Comparison of ENCODE assay signal across 18 cellular contexts in the genomic region with DNA sequence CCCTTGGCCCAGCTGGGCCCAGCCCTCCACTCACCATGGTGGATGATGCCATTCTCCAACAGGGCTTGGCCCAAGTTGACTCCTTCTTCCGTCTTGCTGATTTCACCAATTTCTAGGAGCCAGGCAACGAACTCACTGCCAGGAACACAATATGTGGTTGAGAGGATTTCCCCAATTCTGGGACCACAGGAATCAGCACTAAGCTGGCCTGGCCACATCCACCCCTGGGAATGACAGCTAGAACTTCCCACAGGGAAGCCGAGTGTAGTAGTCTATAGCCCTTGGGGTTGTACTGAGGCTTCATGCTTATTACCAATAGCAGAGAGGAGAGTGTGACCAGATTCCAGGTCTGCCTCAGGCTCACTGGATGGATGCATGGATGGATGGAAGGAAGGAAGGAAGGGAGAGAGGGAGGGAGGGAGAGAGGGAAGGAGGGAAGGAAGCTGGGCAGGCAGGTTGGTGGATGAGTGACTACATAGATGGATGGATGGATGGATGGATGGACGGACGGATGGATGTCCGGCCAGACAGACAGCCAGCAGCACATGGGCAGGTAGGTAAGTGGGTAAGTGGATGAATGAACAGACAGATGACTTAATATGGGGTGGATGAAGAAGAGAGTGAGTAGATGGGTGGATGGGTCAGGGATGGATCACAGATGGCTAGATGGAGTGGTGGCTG.
DNase-seq lines count a peak whose midpoint lies in the region; ATAC-seq, FAIRE-seq and TF ChIP-seq lines count a peak whose summit lies in the region.
"Had no signal": no experiment of that assay in that cellular context is flagged by ENCODE, and none has a peak within 500 bp of the region (broad histone marks: within the 10 kb centered on the region; RNA-seq: fewer than 3 reads in every experiment).

No MANE protein-coding gene starts in this region.

- H2AK5ac ChIP-seq in mesenchymal stem cell (ENCODE audit: low read length, severe bottlenecking) = no peak overlapping the region

- H3K14ac ChIP-seq in mesenchymal stem cell (ENCODE audit: low read length in 2 of 2) = no peak overlapping the region

- H3K27ac ChIP-seq in cardiac muscle cell (peak overlapping the region; percentile 95), heart right ventricle (no peak overlapping the region), GM12878 (ENCODE audit: control insufficient read depth, insufficient read depth) (no peak overlapping the region), mesenchymal stem cell (ENCODE audit: low read length, poor library complexity, severe bottlenecking) (no peak overlapping the region), small intestine (ENCODE audit: low read depth in 1 of 2, low read length in 1 of 2) (peak overlapping the region in 1 of 2 donors; percentile 50), endodermal cell (ENCODE audit: low read depth, low read length) (no peak overlapping the region)
- H3K27ac ChIP-seq: 22Rv1, KMS-11, PC-9 had no signal

- H3K18ac ChIP-seq in mesenchymal stem cell (ENCODE audit: low read depth in 1 of 2, low read length in 2 of 2) = peak overlapping the region in 1 of 2 experiments; percentile 16

- TF ChIP-seq RAD21 in GM12878 (IDR thresholded peaks at IDR 0.05; ENCODE audit: insufficient read depth, low read depth, low read length) = no peak

- H3K27ac Mint-ChIP-seq in endodermal cell = no peak overlapping the region

- no peaks in the 10 kb centered on the region for H3K79me1 ChIP-seq in mesenchymal stem cell (replicated peaks; ENCODE audit: low read length, poor library complexity, severe bottlenecking)

- H3K36me3 Mint-ChIP-seq in endodermal cell (ENCODE audit: low read depth) = peaks cover 35% of the 10 kb centered on the region

- WGBS in heart right ventricle, 2 donors = 73 to 85% methylated on average over 6 of the region's 6 CpGs
- WGBS in GM12878 (ENCODE audit: insufficient coverage, insufficient replicate concordance, low lambda C conversion rate, missing lambda C conversion rate) = 76% methylated on average over 6 of the region's 6 CpGs
- WGBS in mesenchymal stem cell = 72% methylated on average over 6 of the region's 6 CpGs
- 74 to 85% (median 75%) methylated on average over 6 of the region's 6 CpGs for WGBS in small intestine, 3 donors
- WGBS in endodermal cell (ENCODE audit: insufficient coverage in 1 of 2, insufficient read length in 1 of 2), 2 experiments = 82 to 84% methylated on average over 5 to 6 of the region's 6 CpGs

- no peak overlapping the region for H3K23ac ChIP-seq in mesenchymal stem cell (ENCODE audit: low read length in 2 of 2)

- 0 out of 2 replicates have a peak, but pooled peaks have one; percentile 21 for TF ChIP-seq POLR2A in GM12878 (IDR thresholded peaks at IDR 0.05; ENCODE audit: low read depth, low read length)

- no peaks in the 10 kb centered on the region for H3K79me2 ChIP-seq in GM12878 (ENCODE audit: control insufficient read depth, insufficient read depth, low read length)

- H3K4me2 ChIP-seq in GM12878 (ENCODE audit: control insufficient read depth, insufficient read depth) (no peak overlapping the region), mesenchymal stem cell (ENCODE audit: low read length, poor library complexity, severe bottlenecking) (no peak overlapping the region)

- intact Hi-C loops in heart right ventricle (cut with DNase I) (loop anchor here in 4 of 10 donors (5.0 to 10.0 kb wide), 4 partner anchors 71 to 146 kb away; partner anchors contain the start of gene PREX1 (in 4 of the 4)), GM12878 (cut with micrococcal nuclease; ENCODE audit: unreplicated experiment) (no loop called here)

- ATAC-seq in heart right ventricle (no peak), GM12878 (no peak), esophagus mucosa (no peak), HG03432 (IDR thresholded peaks at IDR 0.05; ENCODE audit: unreplicated experiment) (no peak)

- H3K36me3 ChIP-seq in cardiac muscle cell (no peaks in the 10 kb centered on the region), heart right ventricle (peaks cover 0 to 89% (median 0%) of the 10 kb centered on the region in 9 donors), GM12878 (ENCODE audit: control insufficient read depth in 2 of 2, insufficient read depth in 2 of 2, low read length in 1 of 2) (peaks cover 41 to 44% of the 10 kb centered on the region in 2 experiments), mesenchymal stem cell (ENCODE audit: control insufficient read depth in 1 of 2, insufficient read depth in 2 of 2, low read depth in 1 of 2, low read length in 2 of 2) (peaks cover 0 to 18% of the 10 kb centered on the region in 2 experiments), small intestine (ENCODE audit: control insufficient read depth in 2 of 2, insufficient read depth in 2 of 2, low read length in 2 of 2) (no peaks in the 10 kb centered on the region), endodermal cell (ENCODE audit: control insufficient read depth, insufficient read depth, low read length) (peaks cover 80% of the 10 kb centered on the region)
- H3K36me3 ChIP-seq: HAP-1 had no signal

- no TSS peak for BruUV-seq in GM12878 (replicated peaks; lab: Mats Ljungman, UMichigan)

- H3K4me3 ChIP-seq in cardiac muscle cell (no peak overlapping the region), heart right ventricle (no peak overlapping the region), GM12878 (no peak overlapping the region), mesenchymal stem cell (ENCODE audit: insufficient read depth in 1 of 2, low read depth in 1 of 2, low read length in 2 of 2) (no peak overlapping the region), small intestine (ENCODE audit: low read depth in 1 of 2, low read length in 2 of 2) (no peak overlapping the region), endodermal cell (ENCODE audit: low read length) (no peak overlapping the region)
- H3K4me3 ChIP-seq: HAP-1, PC-9 had no signal

- no peak overlapping the region for H3K9ac ChIP-seq in GM12878 (ENCODE audit: control insufficient read depth, insufficient read depth, low read length)
- H3K9ac ChIP-seq in mesenchymal stem cell (ENCODE audit: low read length) = no peak overlapping the region
- H3K9ac ChIP-seq in endodermal cell (ENCODE audit: extremely low read depth, low read length, poor library complexity, severe bottlenecking) = no peak overlapping the region
- H3K9ac ChIP-seq: KMS-11 had no signal

- peak overlapping the region; percentile 34 to 55 for H2BK12ac ChIP-seq in mesenchymal stem cell (ENCODE audit: low read length in 2 of 2)

- TF ChIP-seq CTCF in cardiac muscle cell (IDR thresholded peaks at IDR 0.05; ENCODE audit: low read depth, low read length) = no peak
- no peak for TF ChIP-seq CTCF in heart right ventricle (IDR thresholded peaks at IDR 0.05)
- TF ChIP-seq CTCF in GM12878 (IDR thresholded peaks at IDR 0.05 in 2 of 3, conservative IDR thresholded peaks at IDR 0.05 in 1 of 3; ENCODE audit: control insufficient read depth in 2 of 3, extremely low read depth in 1 of 3, insufficient read depth in 1 of 3, low read depth in 3 of 3, low read length in 3 of 3) = no peak
- TF ChIP-seq CTCF in endodermal cell (conservative IDR thresholded peaks at IDR 0.05) = no peak

- H3K9me3 Mint-ChIP-seq in endodermal cell = no peaks in the 10 kb centered on the region

- DNase-seq in cardiac muscle cell (ENCODE audit: low read depth in 1 of 2, low spot score in 1 of 2) (peak in 1 of 2 donors; percentile 56), heart right ventricle (no peak), GM12878 (ENCODE audit: low read depth, low spot score) (no peak), mesenchymal stem cell (no peak), small intestine (no peak), endodermal cell (no peak)
- DNase-seq: C1 segment of cervical spinal cord, EL, MM.1S, NCI-H1105, NCI-H187, NCI-H446, PC-9 had no signal

- H3K4me3 Mint-ChIP-seq in endodermal cell = no peak overlapping the region

- POLR2A ChIA-PET in GM12878 (lab: Charles Lee) = no interaction called here

- no peak overlapping the region for H2BK15ac ChIP-seq in mesenchymal stem cell (ENCODE audit: low read depth, poor library complexity, severe bottlenecking)

- no peak overlapping the region for H2BK120ac ChIP-seq in mesenchymal stem cell (ENCODE audit: low read depth, low read length)

- H4K8ac ChIP-seq in mesenchymal stem cell (ENCODE audit: low read length) = no peak overlapping the region

- H2BK5ac ChIP-seq in mesenchymal stem cell (ENCODE audit: low read depth, low read length, poor library complexity, severe bottlenecking) = no peak overlapping the region

- SMC1A ChIA-PET in GM12878 (lab: Charles Lee; ENCODE audit: uncharacterized antibody, unreplicated experiment) = interaction anchor here (0.6 kb wide), 1 partner anchor 229 kb away, joined by 3 read pairs; no protein-coding TSS in a partner anchor

- RAD21 ChIA-PET in GM12878 (lab: Charles Lee; ENCODE audit: unreplicated experiment) = no interaction called here

- H3K9me3 ChIP-seq in cardiac muscle cell (ENCODE audit: low read depth) (no peaks in the 10 kb centered on the region), heart right ventricle (no peaks in the 10 kb centered on the region), GM12878 (replicated peaks; ENCODE audit: control insufficient read depth, insufficient read depth, low read length) (no peaks in the 10 kb centered on the region), mesenchymal stem cell (ENCODE audit: control insufficient read depth, low read length) (no peaks in the 10 kb centered on the region), small intestine (ENCODE audit: control insufficient read depth, low read depth) (no peaks in the 10 kb centered on the region), endodermal cell (ENCODE audit: control insufficient read depth, low read length) (no peaks in the 10 kb centered on the region)
- H3K9me3 ChIP-seq: HAP-1 had no signal

- peaks cover 20% of the 10 kb centered on the region for H3K4me1 Mint-ChIP-seq in endodermal cell

- H4K20me1 ChIP-seq in GM12878 (ENCODE audit: control insufficient read depth, insufficient read depth) = no peaks in the 10 kb centered on the region

- H3K4ac ChIP-seq in mesenchymal stem cell (ENCODE audit: low read depth in 1 of 2, low read length in 2 of 2) = no peak overlapping the region

- no peak for TF ChIP-seq EP300 in GM12878 (IDR thresholded peaks at IDR 0.05; ENCODE audit: borderline replicate concordance in 1 of 2, control insufficient read depth in 1 of 2, low read depth in 2 of 2, low read length in 2 of 2)

- CTCF ChIA-PET in GM12878 (lab: Yijun Ruan, JAX) = no interaction called here

- H3K27me3 Mint-ChIP-seq in endodermal cell (ENCODE audit: insufficient read depth) = no peaks in the 10 kb centered on the region

- H4K91ac ChIP-seq in mesenchymal stem cell (ENCODE audit: low read length) = no peak overlapping the region

- H3K4me1 ChIP-seq in cardiac muscle cell (ENCODE audit: low read depth) = peaks cover 30% of the 10 kb centered on the region
- H3K4me1 ChIP-seq in heart right ventricle = peaks cover 24 to 59% (median 46%) of the 10 kb centered on the region in 9 donors
- no peaks in the 10 kb centered on the region for H3K4me1 ChIP-seq in GM12878 (ENCODE audit: control insufficient read depth, insufficient read depth, low read length)
- peaks cover 20% of the 10 kb centered on the region for H3K4me1 ChIP-seq in mesenchymal stem cell (ENCODE audit: control insufficient read depth, insufficient read depth, low read depth, low read length)
- H3K4me1 ChIP-seq in small intestine (ENCODE audit: control insufficient read depth in 2 of 2, insufficient read depth in 1 of 2, low read depth in 1 of 2, low read length in 1 of 2) = peaks cover 0 to 5% of the 10 kb centered on the region in 2 donors
- peaks cover 13% of the 10 kb centered on the region for H3K4me1 ChIP-seq in endodermal cell (ENCODE audit: control insufficient read depth, insufficient read depth, low read length)

- H2AFZ ChIP-seq in GM12878 (ENCODE audit: control insufficient read depth, low read depth, low read length) (no peak overlapping the region), mesenchymal stem cell (ENCODE audit: low read depth, low read length) (no peak overlapping the region)
- H2AFZ ChIP-seq: PC-9 had no signal

- FAIRE-seq in GM12878 (lab: Jason Lieb, UNC) (no peak), small intestine (lab: Jason Lieb, UNC) (no peak)

- in situ Hi-C loops in GM12878 (cut with MboI) = no loop called here

- H3K27me3 ChIP-seq in cardiac muscle cell (no peaks in the 10 kb centered on the region), heart right ventricle (no peaks in the 10 kb centered on the region), GM12878 (replicated peaks in 1 of 2; ENCODE audit: control insufficient read depth in 2 of 2, insufficient read depth in 2 of 2, low read length in 1 of 2) (no peaks in the 10 kb centered on the region), mesenchymal stem cell (ENCODE audit: control insufficient read depth in 1 of 2, insufficient read depth in 1 of 2, low read length in 2 of 2) (peaks cover 0 to 2% of the 10 kb centered on the region in 2 experiments), small intestine (ENCODE audit: control insufficient read depth in 2 of 2, insufficient read depth in 2 of 2, low read length in 2 of 2) (no peaks in the 10 kb centered on the region), endodermal cell (ENCODE audit: control insufficient read depth, insufficient read depth, low read length, poor library complexity, severe bottlenecking) (no peaks in the 10 kb centered on the region)
